ENCODE assay signal across 1 cellular context in the genomic region with DNA sequence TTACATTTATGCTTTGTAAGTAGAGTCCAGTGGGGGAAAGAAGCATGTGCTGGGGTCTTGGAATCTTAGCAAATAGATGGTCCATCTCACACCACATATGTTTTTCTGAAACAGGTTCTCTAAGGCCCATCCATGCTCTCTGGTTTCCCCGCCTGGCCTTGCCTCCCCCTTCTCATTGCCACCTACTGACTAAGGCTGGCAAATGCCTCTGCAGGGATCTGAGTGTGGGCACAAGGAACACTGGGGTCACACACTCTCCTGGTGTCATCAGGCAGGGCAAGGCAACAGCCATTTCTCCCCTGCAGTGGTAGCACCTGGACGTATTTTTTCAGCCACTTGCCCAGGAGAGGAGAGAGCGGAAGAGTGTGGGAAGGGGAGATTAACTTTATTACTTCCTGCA.
TF ChIP-seq lines count a peak whose summit lies in the region.

No MANE protein-coding gene starts in this region.

TF ChIP-seq in HCT116, 20 proteins besides CTCF, POLR2A, EP300 and RAD21 (continued from another document):
- TF ChIP-seq, protein P1, sequence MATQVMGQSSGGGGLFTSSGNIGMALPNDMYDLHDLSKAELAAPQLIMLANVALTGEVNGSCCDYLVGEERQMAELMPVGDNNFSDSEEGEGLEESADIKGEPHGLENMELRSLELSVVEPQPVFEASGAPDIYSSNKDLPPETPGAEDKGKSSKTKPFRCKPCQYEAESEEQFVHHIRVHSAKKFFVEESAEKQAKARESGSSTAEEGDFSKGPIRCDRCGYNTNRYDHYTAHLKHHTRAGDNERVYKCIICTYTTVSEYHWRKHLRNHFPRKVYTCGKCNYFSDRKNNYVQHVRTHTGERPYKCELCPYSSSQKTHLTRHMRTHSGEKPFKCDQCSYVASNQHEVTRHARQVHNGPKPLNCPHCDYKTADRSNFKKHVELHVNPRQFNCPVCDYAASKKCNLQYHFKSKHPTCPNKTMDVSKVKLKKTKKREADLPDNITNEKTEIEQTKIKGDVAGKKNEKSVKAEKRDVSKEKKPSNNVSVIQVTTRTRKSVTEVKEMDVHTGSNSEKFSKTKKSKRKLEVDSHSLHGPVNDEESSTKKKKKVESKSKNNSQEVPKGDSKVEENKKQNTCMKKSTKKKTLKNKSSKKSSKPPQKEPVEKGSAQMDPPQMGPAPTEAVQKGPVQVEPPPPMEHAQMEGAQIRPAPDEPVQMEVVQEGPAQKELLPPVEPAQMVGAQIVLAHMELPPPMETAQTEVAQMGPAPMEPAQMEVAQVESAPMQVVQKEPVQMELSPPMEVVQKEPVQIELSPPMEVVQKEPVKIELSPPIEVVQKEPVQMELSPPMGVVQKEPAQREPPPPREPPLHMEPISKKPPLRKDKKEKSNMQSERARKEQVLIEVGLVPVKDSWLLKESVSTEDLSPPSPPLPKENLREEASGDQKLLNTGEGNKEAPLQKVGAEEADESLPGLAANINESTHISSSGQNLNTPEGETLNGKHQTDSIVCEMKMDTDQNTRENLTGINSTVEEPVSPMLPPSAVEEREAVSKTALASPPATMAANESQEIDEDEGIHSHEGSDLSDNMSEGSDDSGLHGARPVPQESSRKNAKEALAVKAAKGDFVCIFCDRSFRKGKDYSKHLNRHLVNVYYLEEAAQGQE (IDR thresholded peaks at IDR 0.05; ENCODE audit: low read depth) = no peak
